Comparison of ENCODE assay signal across 15 cellular contexts in genomic region chr3:52479876-52480575, GRCh38. TPM values are rescaled to one million over a fixed set of nuclear protein-coding genes. Genes with fewer than 3 reads are reported as not detected.
"Had no signal": no experiment of that assay in that cellular context is flagged by ENCODE, and none has a peak within 500 bp of the region (broad histone marks: within the 10 kb centered on the region; RNA-seq: fewer than 3 reads in every experiment).

No MANE protein-coding gene starts in this region.

- H3K27ac Mint-ChIP-seq: activated CD4-positive, alpha-beta memory T cell treated with anti-CD3 and anti-CD28 coated beads, Interleukin-2, amount 10 ng/mL, durations not matched to agents 7 days and 5 days; activated CD4-positive, alpha-beta T cell treated with anti-CD3 and anti-CD28 coated beads for 36 hours; activated naive CD8-positive, alpha-beta T cell; activated T-cell treated with anti-CD3 and anti-CD28 coated beads, Interleukin-2, amount 50 U/mL, for 72 hours; progenitor cell of endocrine pancreas; T-helper 1 cell treated with Interleukin-12 subunit alpha and Interleukin-12 subunit beta and Interleukin-4 antibody, amounts not matched to agents 30 μg/mL and 1 μg/mL, for 36 hours had no signal

- H3K27me3 ChIP-seq: right lobe of liver had no signal

- H3K4me3 ChIP-seq: lower lobe of right lung, right lobe of liver had no signal

- ATAC-seq: activated CD4-positive, alpha-beta T cell treated with anti-CD3 and anti-CD28 coated beads for 36 hours; activated T-cell treated with anti-CD3 and anti-CD28 coated beads, Interleukin-2, amount 50 U/mL, for 72 hours; lower lobe of right lung had no signal

- H3K4me3 Mint-ChIP-seq: activated CD4-positive, alpha-beta memory T cell treated with anti-CD3 and anti-CD28 coated beads, Interleukin-2, amount 10 ng/mL, durations not matched to agents 7 days and 5 days; activated CD4-positive, alpha-beta T cell treated with anti-CD3 and anti-CD28 coated beads for 36 hours; activated naive CD8-positive, alpha-beta T cell; activated T-cell treated with anti-CD3 and anti-CD28 coated beads, Interleukin-2, amount 50 U/mL, for 72 hours; nephron; T-helper 1 cell treated with Interleukin-12 subunit alpha and Interleukin-12 subunit beta and Interleukin-4 antibody, amounts not matched to agents 30 μg/mL and 1 μg/mL, for 36 hours had no signal

- H3K4me1 Mint-ChIP-seq: activated CD4-positive, alpha-beta memory T cell treated with anti-CD3 and anti-CD28 coated beads, Interleukin-2, amount 10 ng/mL, durations not matched to agents 7 days and 5 days; activated CD4-positive, alpha-beta T cell treated with anti-CD3 and anti-CD28 coated beads for 36 hours had no signal

- H3K36me3 Mint-ChIP-seq: activated naive CD8-positive, alpha-beta T cell had no signal

- DNase-seq: activated CD4-positive, alpha-beta memory T cell treated with anti-CD3 and anti-CD28 coated beads, Interleukin-2, amount 10 ng/mL, durations not matched to agents 7 days and 5 days; activated CD4-positive, alpha-beta T cell treated with anti-CD3 and anti-CD28 coated beads for 36 hours; activated gamma-delta T cell treated with Interleukin-2 at 50 U/mL for 16 hours; activated T-cell treated with anti-CD3 and anti-CD28 coated beads, Interleukin-2, amount 50 U/mL, for 72 hours; anterior cingulate cortex; kidney glomerular epithelial cell; lower lobe of right lung; nucleus accumbens; trophoblast cell had no signal

- H3K9me3 Mint-ChIP-seq: activated CD4-positive, alpha-beta memory T cell treated with anti-CD3 and anti-CD28 coated beads, Interleukin-2, amount 10 ng/mL, durations not matched to agents 7 days and 5 days; activated T-cell treated with anti-CD3 and anti-CD28 coated beads, Interleukin-2, amount 50 U/mL, for 72 hours; nephron; T-helper 1 cell treated with Interleukin-12 subunit alpha and Interleukin-12 subunit beta and Interleukin-4 antibody, amounts not matched to agents 30 μg/mL and 1 μg/mL, for 36 hours had no signal

- H3K27me3 Mint-ChIP-seq: activated CD4-positive, alpha-beta memory T cell treated with anti-CD3 and anti-CD28 coated beads, Interleukin-2, amount 10 ng/mL, durations not matched to agents 7 days and 5 days; activated CD4-positive, alpha-beta T cell treated with anti-CD3 and anti-CD28 coated beads for 36 hours; activated naive CD8-positive, alpha-beta T cell; progenitor cell of endocrine pancreas had no signal

- H3K27ac ChIP-seq: lower lobe of right lung, right lobe of liver had no signal

- H3K9me3 ChIP-seq: lower lobe of right lung, right lobe of liver had no signal

RNA-seq across cellular contexts. Expression of gene STAB1, which starts 15.1 kb away (rescaled TPM):
- total RNA-seq: activated CD4-positive, alpha-beta memory T cell treated with anti-CD3 and anti-CD28 coated beads, Interleukin-2, amount 10 ng/mL, durations not matched to agents 7 days and 5 days had no signal

RNA-seq across cellular contexts. Expression of gene TNNC1, which starts 26.2 kb away (rescaled TPM):
- total RNA-seq: glomerular endothelial cell had no signal

RNA-seq across cellular contexts. Expression of gene SEMA3G, which starts 35.1 kb away (rescaled TPM):
- total RNA-seq: activated CD4-positive, alpha-beta T cell treated with anti-CD3 and anti-CD28 coated beads for 36 hours had no signal
